8 cellular contexts compared by ENCODE assay signal in the genomic region with DNA sequence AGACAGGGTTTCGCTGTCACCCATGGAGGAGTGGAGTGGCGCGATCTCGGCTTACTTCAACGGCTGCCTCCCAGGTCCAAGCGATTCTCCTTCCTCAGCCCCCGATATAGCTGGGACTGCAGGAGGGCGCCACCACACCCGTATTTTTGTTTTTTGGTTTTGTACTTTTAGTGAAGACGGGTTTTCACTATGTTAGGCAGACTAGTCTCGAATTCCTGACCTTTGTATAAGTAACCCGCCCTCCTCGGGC.
DNase-seq lines count a peak whose midpoint lies in the region; ATAC-seq, FAIRE-seq and TF ChIP-seq lines count a peak whose summit lies in the region.

No MANE protein-coding gene starts in this region.

- H3K27me3 ChIP-seq in CD4-positive, alpha-beta memory T cell (ENCODE audit: insufficient read depth, low read length), result no peaks in the 10 kb centered on the region
- peaks cover 51% of the 10 kb centered on the region for H3K27me3 ChIP-seq in suprapubic skin

- peak overlapping the region; percentile 86 to 88 for H3K4me3 ChIP-seq in CD4-positive, alpha-beta memory T cell (ENCODE audit: low read length in 2 of 2)
- H3K4me3 ChIP-seq in kidney (ENCODE audit: low read length in 2 of 2) (peak overlapping the region; percentile 59 to 62), suprapubic skin (peak overlapping the region; percentile 68)

- peaks cover 0 to 13% of the 10 kb centered on the region in 2 donors for H3K36me3 Mint-ChIP-seq in CD4-positive, alpha-beta memory T cell
- no peaks in the 10 kb centered on the region for H3K36me3 Mint-ChIP-seq in activated naive CD8-positive, alpha-beta T cell

- no peaks in the 10 kb centered on the region for H3K36me3 ChIP-seq in CD4-positive, alpha-beta memory T cell (ENCODE audit: insufficient read depth, low read length)
- H3K36me3 ChIP-seq in kidney (ENCODE audit: control insufficient read depth in 1 of 2, insufficient read depth in 2 of 2, low read length in 2 of 2) (no peaks in the 10 kb centered on the region), suprapubic skin (no peaks in the 10 kb centered on the region)

- no peak for TF ChIP-seq EP300 in suprapubic skin (IDR thresholded peaks at IDR 0.05)

- peak overlapping the region; percentile 92 to 99 (median 98) for H3K4me3 Mint-ChIP-seq in CD4-positive, alpha-beta memory T cell
- peak overlapping the region; percentile 94 for H3K4me3 Mint-ChIP-seq in activated naive CD8-positive, alpha-beta T cell

- peaks cover 28 to 50% (median 39%) of the 10 kb centered on the region in 4 donors for H3K4me1 Mint-ChIP-seq in CD4-positive, alpha-beta memory T cell
- H3K4me1 Mint-ChIP-seq in activated naive CD8-positive, alpha-beta T cell (ENCODE audit: low read depth), result peaks cover 33% of the 10 kb centered on the region

- peak overlapping the region; percentile 42 to 55 for H3K9ac ChIP-seq in kidney (ENCODE audit: low read length in 2 of 2)

- CTCF ChIA-PET in CD4-positive, alpha-beta memory T cell (lab: Charles Lee; ENCODE audit: partially characterized antibody), result interaction anchor here (1.1 to 3.5 kb wide), 15 partner anchors 8 to 206 kb away, joined by 3 to 25 read pairs (median 7); a partner anchor contains a TSS

- H3K9me3 ChIP-seq in CD4-positive, alpha-beta memory T cell (ENCODE audit: control insufficient read depth in 1 of 2, low read length in 2 of 2), result no peaks in the 10 kb centered on the region
- H3K9me3 ChIP-seq in kidney (ENCODE audit: control insufficient read depth in 1 of 2, low read length in 2 of 2) (peaks cover 2% of the 10 kb centered on the region in 2 donors), suprapubic skin (no peaks in the 10 kb centered on the region)

- TF ChIP-seq CTCF in kidney (IDR thresholded peaks at IDR 0.05; ENCODE audit: borderline replicate concordance, extremely low read depth, insufficient read depth), result no peak
- TF ChIP-seq CTCF in suprapubic skin (IDR thresholded peaks at IDR 0.05), result no peak

- intact Hi-C loops in CD4-positive, alpha-beta memory T cell (cut with micrococcal nuclease), result no loop called here
- intact Hi-C loops in kidney (cut with DNase I), result no loop called here

- POLR2A ChIA-PET in CD4-positive, alpha-beta memory T cell (lab: Charles Lee; ENCODE audit: partially characterized antibody), result interaction anchor here (1.0 to 4.0 kb wide), 23 partner anchors 10 to 1644 kb away, joined by 3 to 94 read pairs (median 8); a partner anchor contains a TSS

- peak; percentile 24 for ATAC-seq in HG03460 (IDR thresholded peaks at IDR 0.05; ENCODE audit: unreplicated experiment)

- FAIRE-seq in GM19239 (lab: Jason Lieb, UNC) (peak; percentile 92), kidney (lab: Jason Lieb, UNC) (no peak)

- 1% methylated on average over 13 of the region's 13 CpGs for WGBS in suprapubic skin

- peaks cover 25% of the 10 kb centered on the region for H3K4me1 ChIP-seq in CD4-positive, alpha-beta memory T cell (ENCODE audit: insufficient read depth, low read length)
- peaks cover 0 to 6% of the 10 kb centered on the region in 2 donors for H3K4me1 ChIP-seq in kidney (ENCODE audit: control insufficient read depth in 1 of 2, insufficient read depth in 1 of 2, low read depth in 1 of 2, low read length in 2 of 2)
- peaks cover 26% of the 10 kb centered on the region for H3K4me1 ChIP-seq in suprapubic skin

- H3K27ac Mint-ChIP-seq in CD4-positive, alpha-beta memory T cell, result peak overlapping the region; percentile 85 to 97 (median 94)
- H3K27ac Mint-ChIP-seq in activated naive CD8-positive, alpha-beta T cell, result peak overlapping the region; percentile 89

- no peaks in the 10 kb centered on the region for H3K27me3 Mint-ChIP-seq in CD4-positive, alpha-beta memory T cell
- no peaks in the 10 kb centered on the region for H3K27me3 Mint-ChIP-seq in activated naive CD8-positive, alpha-beta T cell

- H3K27ac ChIP-seq in CD4-positive, alpha-beta memory T cell (ENCODE audit: low read depth, low read length), result peak overlapping the region; percentile 59
- H3K27ac ChIP-seq in kidney (ENCODE audit: low read depth in 2 of 2, low read length in 2 of 2) (peak overlapping the region; percentile 36 to 85), suprapubic skin (peak overlapping the region; percentile 92)

- peaks cover 0 to 2% (median 0%) of the 10 kb centered on the region in 8 donors for H3K9me3 Mint-ChIP-seq in CD4-positive, alpha-beta memory T cell
- H3K9me3 Mint-ChIP-seq in activated naive CD8-positive, alpha-beta T cell (ENCODE audit: low read depth), result no peaks in the 10 kb centered on the region

- TF ChIP-seq POLR2A in suprapubic skin (IDR thresholded peaks at IDR 0.05) (no peak), erythroblast (IDR thresholded peaks at IDR 0.05; ENCODE audit: low read length) (no peak)

- DNase-seq in CD4-positive, alpha-beta memory T cell, result peak in 1 of 5 donors; percentile 58
- DNase-seq in GM19239 (ENCODE audit: insufficient read length, low spot score) (no peak), kidney (no peak), suprapubic skin (ENCODE audit: low spot score in 2 of 2) (no peak), NCI-H146 (lab: John Stamatoyannopoulos, UW) (no peak), erythroblast (lab: John Stamatoyannopoulos, UW) (no peak)
